ENCODE assay signal across 20 cellular contexts in the genomic region with DNA sequence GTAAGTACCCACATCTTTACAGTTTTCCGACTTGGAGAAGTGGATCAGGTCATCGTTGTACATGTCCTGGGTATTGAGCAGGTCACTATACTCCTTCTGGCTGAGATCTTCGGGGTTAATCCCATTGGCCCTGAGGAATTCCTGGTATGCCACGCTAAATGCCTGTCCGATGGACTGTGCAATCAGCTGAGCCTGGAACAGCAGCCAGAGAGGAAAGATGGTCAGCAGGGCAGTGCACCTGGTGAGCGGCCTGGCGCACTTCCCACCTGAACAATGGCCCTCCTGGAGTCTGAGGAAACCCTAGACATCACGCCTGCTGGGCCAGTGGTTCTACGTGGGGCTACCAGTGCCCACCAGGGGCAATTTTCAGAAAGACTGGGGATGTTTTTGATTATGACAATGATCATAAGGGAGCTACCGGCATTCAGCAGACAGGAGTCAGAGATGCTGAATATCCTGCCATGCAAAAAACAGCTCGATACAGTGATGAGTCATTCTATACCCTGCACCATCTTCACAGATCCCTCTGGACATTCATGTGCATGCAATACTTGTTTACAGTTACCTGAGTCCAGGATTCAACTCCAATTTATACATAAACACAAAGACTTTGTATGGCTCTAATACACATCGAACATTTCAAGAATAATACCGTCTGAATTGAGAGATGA.
DNase-seq lines count a peak whose midpoint lies in the region; ATAC-seq and TF ChIP-seq lines count a peak whose summit lies in the region.
"Had no signal": no experiment of that assay in that cellular context is flagged by ENCODE, and none has a peak within 500 bp of the region (broad histone marks: within the 10 kb centered on the region; RNA-seq: fewer than 3 reads in every experiment).

No MANE protein-coding gene starts in this region.

- peaks cover 4% of the 10 kb centered on the region; the same call in 1 of the 2 replicates for H3K27me3 Mint-ChIP-seq in WTC11 (ENCODE audit: low read depth)
- H3K27me3 Mint-ChIP-seq in activated naive CD4-positive, alpha-beta T cell treated with anti-CD3 and anti-CD28 coated beads for 36 hours (ENCODE audit: low read depth): no peaks in the 10 kb centered on the region
- peaks cover 1 to 2% of the 10 kb centered on the region in 2 donors for H3K27me3 Mint-ChIP-seq in CD4-positive, alpha-beta memory T cell
- H3K27me3 Mint-ChIP-seq: activated CD4-positive, alpha-beta T cell treated with anti-CD3 and anti-CD28 coated beads, Interleukin-2, amount 10 ng/mL, durations not matched to agents 24 days and 14 days; activated CD8-positive, alpha-beta memory T cell treated with anti-CD3 and anti-CD28 coated beads, Interleukin-2, amount 10 ng/mL, durations not matched to agents 7 days and 5 days; activated naive CD4-positive, alpha-beta T cell treated with anti-CD3 and anti-CD28 coated beads, Interleukin-2, amount 50 U/mL, for 24 hours had no signal

- no peak overlapping the region for H3K27ac Mint-ChIP-seq in WTC11
- H3K27ac Mint-ChIP-seq in activated naive CD4-positive, alpha-beta T cell treated with anti-CD3 and anti-CD28 coated beads for 36 hours: no peak overlapping the region
- no peak overlapping the region for H3K27ac Mint-ChIP-seq in CD4-positive, alpha-beta memory T cell
- H3K27ac Mint-ChIP-seq: activated CD4-positive, alpha-beta T cell treated with anti-CD3 and anti-CD28 coated beads, Interleukin-2, amount 10 ng/mL, durations not matched to agents 24 days and 14 days; activated CD8-positive, alpha-beta memory T cell treated with anti-CD3 and anti-CD28 coated beads, Interleukin-2, amount 10 ng/mL, durations not matched to agents 7 days and 5 days; naive thymus-derived CD4-positive, alpha-beta T cell; T-helper 1 cell treated with Interleukin-12 subunit alpha and Interleukin-12 subunit beta and Interleukin-4 antibody, amounts not matched to agents 30 μg/mL and 1 μg/mL, for 36 hours had no signal

- no peak for TF ChIP-seq CTCF in WTC11 (IDR thresholded peaks at IDR 0.05)

- peak; percentile 76 for DNase-seq in A172 (ENCODE audit: low spot score)
- peak; percentile 18 for DNase-seq in HK-2 (ENCODE audit: unreplicated experiment)
- DNase-seq in WTC11 (ENCODE audit: low spot score): no peak
- peak; percentile 74 for DNase-seq in islet precursor cell
- DNase-seq in activated naive CD4-positive, alpha-beta T cell treated with anti-CD3 and anti-CD28 coated beads for 36 hours: no peak
- DNase-seq in KG1 (lab: John Stamatoyannopoulos, UW): no peak
- DNase-seq in CD4-positive, alpha-beta memory T cell: no peak
- DNase-seq: activated CD4-positive, alpha-beta T cell treated with anti-CD3 and anti-CD28 coated beads, Interleukin-2, amount 10 ng/mL, durations not matched to agents 24 days and 14 days; activated CD8-positive, alpha-beta memory T cell treated with anti-CD3 and anti-CD28 coated beads, Interleukin-2, amount 10 ng/mL, durations not matched to agents 7 days and 5 days; aorta; cerebellar nuclear complex; effector CD8-positive, alpha-beta T cell; esophagus squamous epithelium; gastrocnemius medialis; naive thymus-derived CD4-positive, alpha-beta T cell; NCI-H510A treated with DMSO at 0.1 percent for 48 hours; posterior cingulate gyrus had no signal

- no peaks in the 10 kb centered on the region for H3K9me3 ChIP-seq in CD4-positive, alpha-beta memory T cell (ENCODE audit: control insufficient read depth in 1 of 2, low read length in 2 of 2)
- H3K9me3 ChIP-seq: esophagus squamous epithelium, gastrocnemius medialis had no signal

- ATAC-seq in WTC11 (peak; percentile 41), GM21526 (IDR thresholded peaks at IDR 0.05; ENCODE audit: low FRiP score, unreplicated experiment) (no peak)
- ATAC-seq: activated CD8-positive, alpha-beta memory T cell treated with anti-CD3 and anti-CD28 coated beads, Interleukin-2, amount 10 ng/mL, durations not matched to agents 7 days and 5 days; gastrocnemius medialis; naive thymus-derived CD4-positive, alpha-beta T cell had no signal

- peaks cover 8% of the 10 kb centered on the region for H3K36me3 Mint-ChIP-seq in WTC11
- no peaks in the 10 kb centered on the region for H3K36me3 Mint-ChIP-seq in activated naive CD4-positive, alpha-beta T cell treated with anti-CD3 and anti-CD28 coated beads for 36 hours (ENCODE audit: low read depth)
- H3K36me3 Mint-ChIP-seq in CD4-positive, alpha-beta memory T cell: peaks cover 0 to 3% of the 10 kb centered on the region in 2 donors
- H3K36me3 Mint-ChIP-seq: activated CD8-positive, alpha-beta memory T cell treated with anti-CD3 and anti-CD28 coated beads, Interleukin-2, amount 10 ng/mL, durations not matched to agents 7 days and 5 days had no signal

- peaks cover 15% of the 10 kb centered on the region for H3K4me1 Mint-ChIP-seq in WTC11
- no peaks in the 10 kb centered on the region for H3K4me1 Mint-ChIP-seq in activated naive CD4-positive, alpha-beta T cell treated with anti-CD3 and anti-CD28 coated beads for 36 hours (ENCODE audit: low read depth)
- peaks cover 0 to 3% (median 0%) of the 10 kb centered on the region in 4 donors for H3K4me1 Mint-ChIP-seq in CD4-positive, alpha-beta memory T cell
- H3K4me1 Mint-ChIP-seq: activated CD4-positive, alpha-beta T cell treated with anti-CD3 and anti-CD28 coated beads, Interleukin-2, amount 10 ng/mL, durations not matched to agents 24 days and 14 days; activated CD8-positive, alpha-beta memory T cell treated with anti-CD3 and anti-CD28 coated beads, Interleukin-2, amount 10 ng/mL, durations not matched to agents 7 days and 5 days had no signal

- no peak overlapping the region for H3K4me3 ChIP-seq in CD4-positive, alpha-beta memory T cell (ENCODE audit: low read length in 2 of 2)
- H3K4me3 ChIP-seq: esophagus squamous epithelium, gastrocnemius medialis had no signal

- no peak overlapping the region for H3K27ac ChIP-seq in CD4-positive, alpha-beta memory T cell (ENCODE audit: low read depth, low read length)
- H3K27ac ChIP-seq: esophagus squamous epithelium, gastrocnemius medialis had no signal

- H3K9me3 Mint-ChIP-seq in WTC11: peaks cover 15% of the 10 kb centered on the region
- H3K9me3 Mint-ChIP-seq in activated naive CD4-positive, alpha-beta T cell treated with anti-CD3 and anti-CD28 coated beads for 36 hours: no peaks in the 10 kb centered on the region
- H3K9me3 Mint-ChIP-seq in CD4-positive, alpha-beta memory T cell: peaks cover 0 to 3% (median 0%) of the 10 kb centered on the region in 8 donors
- H3K9me3 Mint-ChIP-seq: activated CD4-positive, alpha-beta T cell treated with anti-CD3 and anti-CD28 coated beads, Interleukin-2, amount 10 ng/mL, durations not matched to agents 24 days and 14 days; activated naive CD4-positive, alpha-beta T cell treated with anti-CD3 and anti-CD28 coated beads, Interleukin-2, amount 50 U/mL, for 24 hours; T-helper 1 cell treated with Interleukin-12 subunit alpha and Interleukin-12 subunit beta and Interleukin-4 antibody, amounts not matched to agents 30 μg/mL and 1 μg/mL, for 36 hours had no signal

- intact Hi-C loops in activated naive CD4-positive, alpha-beta T cell treated with anti-CD3 and anti-CD28 coated beads for 36 hours (cut with micrococcal nuclease): no loop called here
- intact Hi-C loops in CD4-positive, alpha-beta memory T cell (cut with micrococcal nuclease): no loop called here

- H3K4me3 Mint-ChIP-seq in WTC11: no peak overlapping the region
- no peak overlapping the region for H3K4me3 Mint-ChIP-seq in activated naive CD4-positive, alpha-beta T cell treated with anti-CD3 and anti-CD28 coated beads for 36 hours
- no peak overlapping the region for H3K4me3 Mint-ChIP-seq in CD4-positive, alpha-beta memory T cell
- H3K4me3 Mint-ChIP-seq: activated CD4-positive, alpha-beta T cell treated with anti-CD3 and anti-CD28 coated beads, Interleukin-2, amount 10 ng/mL, durations not matched to agents 24 days and 14 days; activated CD8-positive, alpha-beta memory T cell treated with anti-CD3 and anti-CD28 coated beads, Interleukin-2, amount 10 ng/mL, durations not matched to agents 7 days and 5 days; activated naive CD4-positive, alpha-beta T cell treated with anti-CD3 and anti-CD28 coated beads, Interleukin-2, amount 50 U/mL, for 24 hours; naive thymus-derived CD4-positive, alpha-beta T cell; T-helper 1 cell treated with Interleukin-12 subunit alpha and Interleukin-12 subunit beta and Interleukin-4 antibody, amounts not matched to agents 30 μg/mL and 1 μg/mL, for 36 hours had no signal

- CTCF ChIA-PET in WTC11 (lab: Charles Lee): no interaction called here
- CTCF ChIA-PET in activated naive CD4-positive, alpha-beta T cell treated with anti-CD3 and anti-CD28 coated beads for 36 hours (lab: Charles Lee): interaction anchor here (0.5 to 1.3 kb wide), 2 partner anchors 10 to 227 kb away, joined by 3 read pairs; no protein-coding TSS in a partner anchor
- CTCF ChIA-PET in CD4-positive, alpha-beta memory T cell (lab: Charles Lee; ENCODE audit: partially characterized antibody): interaction anchor here (1.4 kb wide), 2 partner anchors 29 to 53 kb away, joined by 3 to 5 read pairs; no protein-coding TSS in a partner anchor

- H3K27me3 ChIP-seq in CD4-positive, alpha-beta memory T cell (ENCODE audit: insufficient read depth, low read length): no peaks in the 10 kb centered on the region
- H3K27me3 ChIP-seq: esophagus squamous epithelium, gastrocnemius medialis had no signal

- POLR2A ChIA-PET in WTC11 (lab: Charles Lee): no interaction called here
- POLR2A ChIA-PET in CD4-positive, alpha-beta memory T cell (lab: Charles Lee; ENCODE audit: partially characterized antibody): no interaction called here

- peaks cover 3% of the 10 kb centered on the region for H3K4me1 ChIP-seq in CD4-positive, alpha-beta memory T cell (ENCODE audit: insufficient read depth, low read length)
- H3K4me1 ChIP-seq: esophagus squamous epithelium, gastrocnemius medialis had no signal

- H3K36me3 ChIP-seq in CD4-positive, alpha-beta memory T cell (ENCODE audit: insufficient read depth, low read length): no peaks in the 10 kb centered on the region

TF ChIP-seq in WTC11, 78 proteins besides CTCF, POLR2A, EP300 and RAD21 (continues in another document):
- no peak for TF ChIP-seq PRRX2 (CRISPR knock-in tag; IDR thresholded peaks at IDR 0.05)

Comparison
In these comparisons a context has a peak if more than half of its experiments do, and no peak if none do; other contexts are left out.
1. DNase-seq: peak in A172 (single experiment), HK-2 (single experiment) and islet precursor cell (single experiment); none in WTC11 (single experiment), activated naive CD4-positive, alpha-beta T cell treated with anti-CD3 and anti-CD28 coated beads for 36 hours (single experiment), KG1 (single experiment) and CD4-positive, alpha-beta memory T cell (0 of 5).